ENCODE assay signal across 17 cellular contexts in genomic region chr14:104581521-104581920, GRCh38. TPM values are rescaled to one million over a fixed set of nuclear protein-coding genes. Genes with fewer than 3 reads are reported as not detected.
A peak's percentile ranks its signal among the peaks of the same experiment; 100 is the strongest.
DNase-seq lines count a peak whose midpoint lies in the region; ATAC-seq, FAIRE-seq and TF ChIP-seq lines count a peak whose summit lies in the region.
"Had no signal": no experiment of that assay in that cellular context is flagged by ENCODE, and none has a peak within 500 bp of the region (broad histone marks: within the 10 kb centered on the region; RNA-seq: fewer than 3 reads in every experiment).

No MANE protein-coding gene starts in this region.

- intact Hi-C loops in K562 (cut with micrococcal nuclease): no loop called here
- intact Hi-C loops in naive thymus-derived CD4-positive, alpha-beta T cell (cut with micrococcal nuclease): no loop called here

- 32% methylated on average over 3 of the region's 9 CpGs for WGBS in K562 (ENCODE audit: insufficient coverage, low coverage, missing lambda C conversion rate)

- H3K27me3 Mint-ChIP-seq in neural progenitor cell (ENCODE audit: insufficient read depth, low read depth): peaks cover 9% of the 10 kb centered on the region
- H3K27me3 Mint-ChIP-seq in naive thymus-derived CD4-positive, alpha-beta T cell: peaks cover 0 to 10% (median 4%) of the 10 kb centered on the region in 5 donors

- H3K27ac ChIP-seq in BLaER1 (no peak overlapping the region), K562 (ENCODE audit: extremely low read depth, low read depth, low read length) (no peak overlapping the region), neural progenitor cell (no peak overlapping the region)
- no peak overlapping the region for H3K27ac ChIP-seq in naive thymus-derived CD4-positive, alpha-beta T cell (ENCODE audit: low read depth, low read length)
- H3K27ac ChIP-seq: GM23248, SJCRH30 had no signal

- no peak for TF ChIP-seq EP300 in K562 (IDR thresholded peaks at IDR 0.05; ENCODE audit: low read length)

- no peak for TF ChIP-seq CTCF in BE2C (IDR thresholded peaks at IDR 0.05; ENCODE audit: low read depth, low read length)
- no peak for TF ChIP-seq CTCF in K562 (IDR thresholded peaks at IDR 0.05 in 2 of 3, conservative IDR thresholded peaks at IDR 0.05 in 1 of 3; ENCODE audit: insufficient read depth in 2 of 3, low read depth in 1 of 3, low read length in 3 of 3)
- no peak for TF ChIP-seq CTCF in neural progenitor cell (IDR thresholded peaks at IDR 0.05)

- no peak for FAIRE-seq in K562 (lab: Jason Lieb, UNC)

- H3K9me3 Mint-ChIP-seq in neural progenitor cell: no peaks in the 10 kb centered on the region
- no peaks in the 10 kb centered on the region for H3K9me3 Mint-ChIP-seq in naive thymus-derived CD4-positive, alpha-beta T cell

- H3K9me3 ChIP-seq in BE2C (no peaks in the 10 kb centered on the region), BLaER1 (no peaks in the 10 kb centered on the region), K562 (replicated peaks; ENCODE audit: control insufficient read depth, insufficient read depth, low read depth, low read length) (no peaks in the 10 kb centered on the region), neural progenitor cell (ENCODE audit: low read depth) (no peaks in the 10 kb centered on the region)
- H3K9me3 ChIP-seq in naive thymus-derived CD4-positive, alpha-beta T cell (ENCODE audit: control insufficient read depth in 2 of 3, low read length in 3 of 3): no peaks in the 10 kb centered on the region
- H3K9me3 ChIP-seq: SJCRH30 had no signal

- H3K36me3 Mint-ChIP-seq in neural progenitor cell: no peaks in the 10 kb centered on the region
- no peaks in the 10 kb centered on the region for H3K36me3 Mint-ChIP-seq in naive thymus-derived CD4-positive, alpha-beta T cell

- peak overlapping the region; percentile 69 for H3K4me2 ChIP-seq in BLaER1
- H3K4me2 ChIP-seq in K562 (ENCODE audit: insufficient read depth, low read length): no peak overlapping the region
- no peak overlapping the region for H3K4me2 ChIP-seq in neural progenitor cell

- H3K9me1 ChIP-seq in K562 (ENCODE audit: control insufficient read depth, insufficient read depth, low read length): no peaks in the 10 kb centered on the region

- H2AFZ ChIP-seq in K562 (ENCODE audit: low read depth, low read length) (0 out of 2 replicates have a peak overlapping the region, but pooled peaks have one; percentile 45), neural progenitor cell (replicated peaks) (no peak overlapping the region)
- H2AFZ ChIP-seq: GM23248 had no signal

- CTCF ChIA-PET in K562 (lab: Yijun Ruan, JAX; ENCODE audit: low intra/inter-chr PET ratio): no interaction called here
- CTCF ChIA-PET in naive thymus-derived CD4-positive, alpha-beta T cell (lab: Charles Lee): no interaction called here

- H3K27me3 ChIP-seq in BE2C: no peaks in the 10 kb centered on the region
- no peaks in the 10 kb centered on the region for H3K27me3 ChIP-seq in BLaER1
- peaks cover 0 to 9% of the 10 kb centered on the region in 2 experiments; a peak in 2 of 5 replicates for H3K27me3 ChIP-seq in K562 (ENCODE audit: control insufficient read depth in 2 of 2, insufficient read depth in 2 of 2, low read length in 2 of 2)
- no peaks in the 10 kb centered on the region for H3K27me3 ChIP-seq in neural progenitor cell
- no peaks in the 10 kb centered on the region for H3K27me3 ChIP-seq in naive thymus-derived CD4-positive, alpha-beta T cell (ENCODE audit: control insufficient read depth in 2 of 2, insufficient read depth in 2 of 2, low read length in 2 of 2)

- no peak overlapping the region for H3K9ac ChIP-seq in BLaER1
- no peak overlapping the region; a peak in 1 of 4 replicates for H3K9ac ChIP-seq in K562 (ENCODE audit: insufficient read depth in 1 of 2, low read depth in 2 of 2, low read length in 2 of 2)
- no peak overlapping the region for H3K9ac ChIP-seq in neural progenitor cell
- H3K9ac ChIP-seq: GM23248 had no signal

- no peaks in the 10 kb centered on the region for H3F3A ChIP-seq in neural progenitor cell (ENCODE audit: low read depth)

- no peak overlapping the region for H3K4me3 Mint-ChIP-seq in neural progenitor cell
- H3K4me3 Mint-ChIP-seq in naive thymus-derived CD4-positive, alpha-beta T cell: no peak overlapping the region

- no peak for ATAC-seq in K562
- ATAC-seq in naive thymus-derived CD4-positive, alpha-beta T cell: no peak

- H3K36me3 ChIP-seq in BE2C: no peaks in the 10 kb centered on the region
- no peaks in the 10 kb centered on the region for H3K36me3 ChIP-seq in BLaER1
- no peaks in the 10 kb centered on the region for H3K36me3 ChIP-seq in K562 (ENCODE audit: control insufficient read depth, insufficient read depth, low read length)
- no peaks in the 10 kb centered on the region for H3K36me3 ChIP-seq in neural progenitor cell
- H3K36me3 ChIP-seq in naive thymus-derived CD4-positive, alpha-beta T cell (ENCODE audit: control insufficient read depth in 2 of 3, insufficient read depth in 3 of 3, low read length in 3 of 3): no peaks in the 10 kb centered on the region
- H3K36me3 ChIP-seq: SJCRH30 had no signal

- H3K4me1 ChIP-seq in BE2C (peaks cover 59% of the 10 kb centered on the region), BLaER1 (peaks cover 45% of the 10 kb centered on the region), K562 (replicated peaks in 1 of 2; ENCODE audit: control insufficient read depth in 2 of 2, insufficient read depth in 2 of 2, low read length in 2 of 2) (peaks cover 26 to 78% of the 10 kb centered on the region in 2 experiments), neural progenitor cell (no peaks in the 10 kb centered on the region)
- no peaks in the 10 kb centered on the region for H3K4me1 ChIP-seq in naive thymus-derived CD4-positive, alpha-beta T cell (ENCODE audit: control insufficient read depth in 2 of 2, insufficient read depth in 2 of 2, low read length in 2 of 2)
- H3K4me1 ChIP-seq: SJCRH30 had no signal

- peaks cover 17% of the 10 kb centered on the region for H3K4me1 Mint-ChIP-seq in neural progenitor cell
- H3K4me1 Mint-ChIP-seq in naive thymus-derived CD4-positive, alpha-beta T cell: no peaks in the 10 kb centered on the region

- H3K4me3 ChIP-seq in BE2C (ENCODE audit: low read depth, low read length) (0 out of 2 replicates have a peak overlapping the region, but pooled peaks have one; percentile 6), BLaER1 (no peak overlapping the region), K562 (no peak overlapping the region), neural progenitor cell (no peak overlapping the region)
- H3K4me3 ChIP-seq in naive thymus-derived CD4-positive, alpha-beta T cell (ENCODE audit: low read length): no peak overlapping the region
- H3K4me3 ChIP-seq: GM23248, SJCRH30 had no signal

- POLR2A ChIA-PET in K562 (lab: Yijun Ruan, JAX): interaction anchor here (0.5 kb wide), 1 partner anchor 12 kb away, joined by 3 read pairs; no protein-coding TSS in a partner anchor
- POLR2A ChIA-PET in naive thymus-derived CD4-positive, alpha-beta T cell (lab: Charles Lee): no interaction called here

- peak overlapping the region; percentile 95 for H3K27ac Mint-ChIP-seq in neural progenitor cell
- H3K27ac Mint-ChIP-seq in naive thymus-derived CD4-positive, alpha-beta T cell: no peak overlapping the region

- H4K20me1 ChIP-seq in BLaER1: no peaks in the 10 kb centered on the region
- H4K20me1 ChIP-seq in K562 (replicated peaks; ENCODE audit: control insufficient read depth, insufficient read depth, low read length): no peaks in the 10 kb centered on the region
- no peaks in the 10 kb centered on the region for H4K20me1 ChIP-seq in neural progenitor cell (ENCODE audit: low read depth)

- H3K79me2 ChIP-seq in K562 (ENCODE audit: control insufficient read depth, insufficient read depth, low read length): no peaks in the 10 kb centered on the region
- no peaks in the 10 kb centered on the region for H3K79me2 ChIP-seq in neural progenitor cell (ENCODE audit: low read depth)

- DNase-seq in BE2C (no peak), K562 (ENCODE audit: extremely low read depth in 1 of 4, low spot score in 3 of 4) (no peak), neural progenitor cell (ENCODE audit: low spot score) (no peak), RPMI8226 (no peak), superior temporal gyrus (ENCODE audit: extremely low spot score) (no peak)
- no peak for DNase-seq in naive thymus-derived CD4-positive, alpha-beta T cell
- DNase-seq: GF-D8; GM23248; KG1; NCI-H1436; NCI-H446 treated with DMSO at 0.1 percent for 48 hours; NK-92 treated with Interleukin-12 subunit alpha and Interleukin-12 subunit beta, amount 100 ng/mL, for 24 hours had no signal

- TF ChIP-seq POLR2A in K562 (conservative IDR thresholded peaks at IDR 0.05): no peak

- no TSS peak for BruUV-seq in K562 (replicated peaks; lab: Mats Ljungman, UMichigan)

- in situ Hi-C loops in K562 (cut with MboI): no loop called here

- TF ChIP-seq RAD21 in K562 (CRISPR knock-in tag; conservative IDR thresholded peaks at IDR 0.05 in 1 of 2, IDR thresholded peaks at IDR 0.05 in 1 of 2): no peak

RNA-seq across cellular contexts. Expression of gene C14orf180, which starts 2.0 kb away (rescaled TPM):
- 1.9 TPM for polyA plus RNA-seq in BE2C (2012; ENCODE audit: insufficient read depth, insufficient read length, low read depth)
- not detected in 2 replicates for total RNA-seq in K562 (2011; cell fraction: chromatin; rRNA removed; ENCODE audit: low replicate concordance)
- not detected in 2 replicates for total RNA-seq in K562 (2011; cell fraction: nucleolus; rRNA removed)
- total RNA-seq in K562 (2011; cell fraction: nucleoplasm; rRNA removed): not detected in 2 replicates
- total RNA-seq in K562 (2014; rRNA removed) (not detected in 2 replicates), K562 (2014; rRNA removed; fragmentation: Illumina TruSeq; extraction: Trizol) (not detected in 2 replicates), K562 (2015; rRNA removed; fragmentation: Illumina TruSeq; extraction: Trizol) (not detected in 2 replicates), K562 (2021) (not detected in 2 replicates), neural progenitor cell (ENCODE audit: low replicate concordance) (not detected in 2 replicates)
- polyA plus RNA-seq in K562 (2011; rRNA removed) (not detected in 2 replicates), K562 (2014; fragmentation: Illumina TruSeq; extraction: Trizol) (not detected in 2 replicates), K562 (2014; fragmentation: Nextera tagmentation; extraction: Ambion mirVana) (not detected), K562 (2014; rRNA removed) (not detected in 2 replicates)
- 0.04 TPM in 1 of 2 replicates, not detected in the other for polyA plus RNA-seq in K562 (2011; cell fraction: cytosol; rRNA removed)
- polyA plus RNA-seq in K562 (2011; cell fraction: nucleus; rRNA removed): 0.20 TPM in 1 of 2 replicates, not detected in the other
- polyA plus RNA-seq in K562 (2012): 0.10 and 0.11 TPM in 2 replicates
- polyA minus RNA-seq in K562 (2011; rRNA and poly(A)+ RNA removed): not detected in 2 replicates
- polyA minus RNA-seq in K562 (2011; cell fraction: cytosol; rRNA and poly(A)+ RNA removed): not detected in 2 replicates
- not detected in 2 replicates for polyA minus RNA-seq in K562 (2011; cell fraction: nucleus; rRNA and poly(A)+ RNA removed)
- not detected for total RNA-seq in naive thymus-derived CD4-positive, alpha-beta T cell
- polyA plus RNA-seq in naive thymus-derived CD4-positive, alpha-beta T cell: not detected
- total RNA-seq: Daoy, GM23248, OCI-LY7, SJCRH30 had no signal
- polyA plus RNA-seq: BJ, GM23248 had no signal

RNA-seq across cellular contexts. Expression of gene TMEM179, which starts 23.1 kb away (rescaled TPM):
- 0.80 TPM for polyA plus RNA-seq in BE2C (2012; ENCODE audit: insufficient read depth, insufficient read length, low read depth)
- 0.19 TPM in 1 of 2 replicates, not detected in the other for total RNA-seq in K562 (2011; cell fraction: chromatin; rRNA removed; ENCODE audit: low replicate concordance)
- not detected in 2 replicates for total RNA-seq in K562 (2011; cell fraction: nucleolus; rRNA removed)
- total RNA-seq in K562 (2011; cell fraction: nucleoplasm; rRNA removed): not detected in 2 replicates
- not detected in 2 replicates for total RNA-seq in K562 (2014; rRNA removed)
- total RNA-seq in K562 (2014; rRNA removed; fragmentation: Illumina TruSeq; extraction: Trizol): not detected in 2 replicates
- not detected in 2 replicates for total RNA-seq in K562 (2015; rRNA removed; fragmentation: Illumina TruSeq; extraction: Trizol)
- total RNA-seq in K562 (2021): not detected in 2 replicates
- polyA plus RNA-seq in K562 (2011; rRNA removed): not detected in 2 replicates
- 0.18 TPM in 1 of 2 replicates, not detected in the other for polyA plus RNA-seq in K562 (2011; cell fraction: cytosol; rRNA removed)
- 0.18 TPM in 1 of 2 replicates, not detected in the other for polyA plus RNA-seq in K562 (2011; cell fraction: nucleus; rRNA removed)
- polyA plus RNA-seq in K562 (2012): 0.05 and 0.18 TPM in 2 replicates
- not detected in 2 replicates for polyA plus RNA-seq in K562 (2014; fragmentation: Illumina TruSeq; extraction: Trizol)
- polyA plus RNA-seq in K562 (2014; fragmentation: Nextera tagmentation; extraction: Ambion mirVana): not detected
- not detected in 2 replicates for polyA plus RNA-seq in K562 (2014; rRNA removed)
- 1.1 TPM in 1 of 2 replicates, not detected in the other for polyA minus RNA-seq in K562 (2011; rRNA and poly(A)+ RNA removed)
- polyA minus RNA-seq in K562 (2011; cell fraction: cytosol; rRNA and poly(A)+ RNA removed): not detected in 2 replicates
- polyA minus RNA-seq in K562 (2011; cell fraction: nucleus; rRNA and poly(A)+ RNA removed): not detected in 2 replicates
- total RNA-seq in neural progenitor cell (ENCODE audit: low replicate concordance): 0.77 and 12.1 TPM in 2 replicates
- under 1 TPM in 1 of 5 experiments, not detected in 4; 0.15 TPM for total RNA-seq in naive thymus-derived CD4-positive, alpha-beta T cell
- polyA plus RNA-seq in naive thymus-derived CD4-positive, alpha-beta T cell: not detected
- total RNA-seq: GM23248, OCI-LY7, SJCRH30 had no signal
- polyA plus RNA-seq: GM23248 had no signal
